ENCODE assay signal across 8 cellular contexts in genomic region chr21:45228171-45228641, GRCh38. TPM values are rescaled to one million over a fixed set of nuclear protein-coding genes. Genes with fewer than 3 reads are reported as not detected.
DNase-seq lines count a peak whose midpoint lies in the region; ATAC-seq and FAIRE-seq lines count a peak whose summit lies in the region.

No MANE protein-coding gene starts in this region.

- H3K4me1 ChIP-seq in small intestine (ENCODE audit: control insufficient read depth in 2 of 2, insufficient read depth in 1 of 2, low read depth in 1 of 2, low read length in 1 of 2) = no peaks in the 10 kb centered on the region

- no peaks in the 10 kb centered on the region for H3K27me3 ChIP-seq in small intestine (ENCODE audit: control insufficient read depth in 2 of 2, insufficient read depth in 2 of 2, low read length in 2 of 2)

- no peak for FAIRE-seq in small intestine (lab: Jason Lieb, UNC)

- no peaks in the 10 kb centered on the region for H3K9me3 ChIP-seq in small intestine (ENCODE audit: control insufficient read depth, low read depth)

- 46 to 54% (median 51%) methylated on average over 6 of the region's 6 CpGs for WGBS in small intestine, 3 donors

- no peak overlapping the region for H3K27ac ChIP-seq in small intestine (ENCODE audit: low read depth in 1 of 2, low read length in 1 of 2)

- DNase-seq in H4 (ENCODE audit: low spot score) (peak; percentile 90), cerebellar cortex (ENCODE audit: low spot score) (peak; percentile 48), skeletal muscle cell (ENCODE audit: low read depth) (peak; percentile 90), D341Med (ENCODE audit: low spot score) (no peak), NCI-H1417 (lab: John Stamatoyannopoulos, UW) (no peak), small intestine (no peak)
- DNase-seq in activated CD4-positive, alpha-beta T cell treated with anti-CD3 and anti-CD28 coated beads for 4 hours = peak; percentile 48 to 57

- H3K36me3 ChIP-seq in small intestine (ENCODE audit: control insufficient read depth in 2 of 2, insufficient read depth in 2 of 2, low read length in 2 of 2) = no peaks in the 10 kb centered on the region

- H3K4me3 ChIP-seq in skeletal muscle cell (ENCODE audit: low read depth, low read length) (no peak overlapping the region), small intestine (ENCODE audit: low read depth in 1 of 2, low read length in 2 of 2) (no peak overlapping the region)

- no peak for ATAC-seq in HG03432 (IDR thresholded peaks at IDR 0.05; ENCODE audit: unreplicated experiment)

RNA-seq across cellular contexts. Expression of gene POFUT2, which starts 59.5 kb away (rescaled TPM):
- 27.7 and 28.7 TPM in 2 replicates for total RNA-seq in H4 (2014; rRNA removed; shearing (Covaris generic))
- polyA plus RNA-seq in small intestine = 10 to 100 TPM; 13.5 to 34.4 (median 20.0) TPM

Comparison
In these comparisons a context has a peak if more than half of its experiments do, and no peak if none do; other contexts are left out.
1. DNase-seq: peak in H4 (single experiment), activated CD4-positive, alpha-beta T cell treated with anti-CD3 and anti-CD28 coated beads for 4 hours (2 of 2), cerebellar cortex (single experiment) and skeletal muscle cell (single experiment); none in D341Med (single experiment), NCI-H1417 (0 of 3) and small intestine (single experiment).